1 cellular context compared by ENCODE assay signal in the genomic region with DNA sequence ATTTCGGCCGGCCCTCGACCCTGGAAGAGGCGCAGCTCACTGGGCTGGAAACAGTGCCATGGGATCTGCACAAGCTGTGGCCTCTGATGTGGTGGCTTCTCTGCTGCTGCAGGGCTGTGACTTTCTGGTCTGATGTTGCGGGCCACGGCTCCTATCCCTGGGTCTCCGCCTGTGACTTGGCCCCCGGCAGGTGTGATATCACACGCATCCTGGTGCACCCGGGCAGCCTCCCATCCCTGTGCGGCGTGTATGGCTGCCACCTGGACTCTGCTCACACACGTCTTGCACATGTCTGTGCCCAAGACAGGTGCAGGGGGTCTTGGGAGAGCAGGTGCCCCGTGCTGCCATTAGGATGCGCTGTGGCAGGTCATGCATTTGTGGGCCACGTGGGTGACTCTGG.
TF ChIP-seq lines count a peak whose summit lies in the region.

No MANE protein-coding gene starts in this region.

TF ChIP-seq in liver, 16 proteins besides CTCF, POLR2A, EP300 and RAD21 (continued from another document):
- TF ChIP-seq, protein P1, sequence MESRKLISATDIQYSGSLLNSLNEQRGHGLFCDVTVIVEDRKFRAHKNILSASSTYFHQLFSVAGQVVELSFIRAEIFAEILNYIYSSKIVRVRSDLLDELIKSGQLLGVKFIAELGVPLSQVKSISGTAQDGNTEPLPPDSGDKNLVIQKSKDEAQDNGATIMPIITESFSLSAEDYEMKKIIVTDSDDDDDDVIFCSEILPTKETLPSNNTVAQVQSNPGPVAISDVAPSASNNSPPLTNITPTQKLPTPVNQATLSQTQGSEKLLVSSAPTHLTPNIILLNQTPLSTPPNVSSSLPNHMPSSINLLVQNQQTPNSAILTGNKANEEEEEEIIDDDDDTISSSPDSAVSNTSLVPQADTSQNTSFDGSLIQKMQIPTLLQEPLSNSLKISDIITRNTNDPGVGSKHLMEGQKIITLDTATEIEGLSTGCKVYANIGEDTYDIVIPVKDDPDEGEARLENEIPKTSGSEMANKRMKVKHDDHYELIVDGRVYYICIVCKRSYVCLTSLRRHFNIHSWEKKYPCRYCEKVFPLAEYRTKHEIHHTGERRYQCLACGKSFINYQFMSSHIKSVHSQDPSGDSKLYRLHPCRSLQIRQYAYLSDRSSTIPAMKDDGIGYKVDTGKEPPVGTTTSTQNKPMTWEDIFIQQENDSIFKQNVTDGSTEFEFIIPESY (IDR thresholded peaks at IDR 0.05) = no peak
- TF ChIP-seq NR2F2 (IDR thresholded peaks at IDR 0.05) = no peak
- TF ChIP-seq SP1 (IDR thresholded peaks at IDR 0.05) = no peak
- TF ChIP-seq, protein P2, sequence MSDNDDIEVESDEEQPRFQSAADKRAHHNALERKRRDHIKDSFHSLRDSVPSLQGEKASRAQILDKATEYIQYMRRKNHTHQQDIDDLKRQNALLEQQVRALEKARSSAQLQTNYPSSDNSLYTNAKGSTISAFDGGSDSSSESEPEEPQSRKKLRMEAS (IDR thresholded peaks at IDR 0.05) = no peak
- TF ChIP-seq TAF1 (conservative IDR thresholded peaks at IDR 0.05) = no peak
- no peak for TF ChIP-seq YY1 (IDR thresholded peaks at IDR 0.05)
- TF ChIP-seq EGR1 (IDR thresholded peaks at IDR 0.05; ENCODE audit: low read depth in 2 of 2) = no peak
